Comparison of ENCODE assay signal across 1 cellular context in the genomic region with DNA sequence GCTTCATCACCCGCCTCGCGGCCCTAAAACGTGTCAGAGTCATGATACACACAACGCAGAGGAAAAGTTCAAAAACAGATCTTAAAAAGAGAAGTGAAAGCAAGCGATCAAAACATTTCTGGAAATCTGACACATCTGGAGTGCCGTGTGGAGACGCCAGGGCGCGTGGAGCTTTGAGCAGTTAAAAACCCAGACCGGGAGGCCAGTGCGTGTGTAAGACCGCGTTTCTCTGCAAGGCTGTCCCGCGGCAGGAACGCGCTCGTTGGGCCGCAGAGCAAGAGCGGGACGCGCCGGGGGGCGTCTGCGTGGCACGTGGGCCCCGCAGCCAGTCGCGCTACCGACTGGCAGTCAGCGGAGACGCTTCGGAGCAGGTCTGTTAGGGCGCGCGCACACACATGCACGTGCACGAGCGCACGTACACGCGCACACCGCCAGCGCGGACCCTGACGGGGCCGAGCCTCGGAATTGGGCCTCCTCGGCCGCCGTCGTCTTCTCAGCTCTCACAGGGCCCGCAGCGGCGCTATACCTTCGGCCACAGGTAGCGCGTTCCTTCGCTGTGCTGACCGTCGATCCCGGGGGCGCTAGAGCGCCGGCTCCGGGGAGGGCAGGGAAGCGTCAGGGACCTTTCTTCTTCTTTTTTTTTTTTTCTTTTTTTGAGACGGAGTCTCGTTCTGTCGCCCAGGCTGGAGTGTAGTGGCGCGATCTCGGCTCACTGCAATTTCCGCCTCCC.
TF ChIP-seq lines count a peak whose summit lies in the region.

No MANE protein-coding gene starts in this region.

TF ChIP-seq in WTC11, 78 proteins besides CTCF, POLR2A, EP300 and RAD21 (continued from another document and continues in another):
- TF ChIP-seq, protein P1, sequence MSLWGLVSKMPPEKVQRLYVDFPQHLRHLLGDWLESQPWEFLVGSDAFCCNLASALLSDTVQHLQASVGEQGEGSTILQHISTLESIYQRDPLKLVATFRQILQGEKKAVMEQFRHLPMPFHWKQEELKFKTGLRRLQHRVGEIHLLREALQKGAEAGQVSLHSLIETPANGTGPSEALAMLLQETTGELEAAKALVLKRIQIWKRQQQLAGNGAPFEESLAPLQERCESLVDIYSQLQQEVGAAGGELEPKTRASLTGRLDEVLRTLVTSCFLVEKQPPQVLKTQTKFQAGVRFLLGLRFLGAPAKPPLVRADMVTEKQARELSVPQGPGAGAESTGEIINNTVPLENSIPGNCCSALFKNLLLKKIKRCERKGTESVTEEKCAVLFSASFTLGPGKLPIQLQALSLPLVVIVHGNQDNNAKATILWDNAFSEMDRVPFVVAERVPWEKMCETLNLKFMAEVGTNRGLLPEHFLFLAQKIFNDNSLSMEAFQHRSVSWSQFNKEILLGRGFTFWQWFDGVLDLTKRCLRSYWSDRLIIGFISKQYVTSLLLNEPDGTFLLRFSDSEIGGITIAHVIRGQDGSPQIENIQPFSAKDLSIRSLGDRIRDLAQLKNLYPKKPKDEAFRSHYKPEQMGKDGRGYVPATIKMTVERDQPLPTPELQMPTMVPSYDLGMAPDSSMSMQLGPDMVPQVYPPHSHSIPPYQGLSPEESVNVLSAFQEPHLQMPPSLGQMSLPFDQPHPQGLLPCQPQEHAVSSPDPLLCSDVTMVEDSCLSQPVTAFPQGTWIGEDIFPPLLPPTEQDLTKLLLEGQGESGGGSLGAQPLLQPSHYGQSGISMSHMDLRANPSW (CRISPR knock-in tag; conservative IDR thresholded peaks at IDR 0.05; ENCODE audit: low read depth) = no peak
- TF ChIP-seq NR3C1 (CRISPR knock-in tag; conservative IDR thresholded peaks at IDR 0.05; ENCODE audit: low read depth) = no peak
- no peak for TF ChIP-seq SOX15 (CRISPR knock-in tag; IDR thresholded peaks at IDR 0.05)
- peak; percentile 84 for TF ChIP-seq SMAD4 (CRISPR knock-in tag; IDR thresholded peaks at IDR 0.05)
- peak; percentile 83; the same call in 1 of the 2 replicates for TF ChIP-seq FOXP1 (CRISPR knock-in tag; IDR thresholded peaks at IDR 0.05; ENCODE audit: borderline replicate concordance)
- 0 out of 2 replicates have a peak, but pooled peaks have one; percentile 61 for TF ChIP-seq CREM (CRISPR knock-in tag; IDR thresholded peaks at IDR 0.05)
- TF ChIP-seq TEAD1 (CRISPR knock-in tag; IDR thresholded peaks at IDR 0.05) = peak; percentile 91
- TF ChIP-seq SP1 (CRISPR knock-in tag; conservative IDR thresholded peaks at IDR 0.05) = peak; percentile 73
- TF ChIP-seq ELF4 (CRISPR knock-in tag; IDR thresholded peaks at IDR 0.05; ENCODE audit: low read depth) = no peak
- TF ChIP-seq, protein P2, sequence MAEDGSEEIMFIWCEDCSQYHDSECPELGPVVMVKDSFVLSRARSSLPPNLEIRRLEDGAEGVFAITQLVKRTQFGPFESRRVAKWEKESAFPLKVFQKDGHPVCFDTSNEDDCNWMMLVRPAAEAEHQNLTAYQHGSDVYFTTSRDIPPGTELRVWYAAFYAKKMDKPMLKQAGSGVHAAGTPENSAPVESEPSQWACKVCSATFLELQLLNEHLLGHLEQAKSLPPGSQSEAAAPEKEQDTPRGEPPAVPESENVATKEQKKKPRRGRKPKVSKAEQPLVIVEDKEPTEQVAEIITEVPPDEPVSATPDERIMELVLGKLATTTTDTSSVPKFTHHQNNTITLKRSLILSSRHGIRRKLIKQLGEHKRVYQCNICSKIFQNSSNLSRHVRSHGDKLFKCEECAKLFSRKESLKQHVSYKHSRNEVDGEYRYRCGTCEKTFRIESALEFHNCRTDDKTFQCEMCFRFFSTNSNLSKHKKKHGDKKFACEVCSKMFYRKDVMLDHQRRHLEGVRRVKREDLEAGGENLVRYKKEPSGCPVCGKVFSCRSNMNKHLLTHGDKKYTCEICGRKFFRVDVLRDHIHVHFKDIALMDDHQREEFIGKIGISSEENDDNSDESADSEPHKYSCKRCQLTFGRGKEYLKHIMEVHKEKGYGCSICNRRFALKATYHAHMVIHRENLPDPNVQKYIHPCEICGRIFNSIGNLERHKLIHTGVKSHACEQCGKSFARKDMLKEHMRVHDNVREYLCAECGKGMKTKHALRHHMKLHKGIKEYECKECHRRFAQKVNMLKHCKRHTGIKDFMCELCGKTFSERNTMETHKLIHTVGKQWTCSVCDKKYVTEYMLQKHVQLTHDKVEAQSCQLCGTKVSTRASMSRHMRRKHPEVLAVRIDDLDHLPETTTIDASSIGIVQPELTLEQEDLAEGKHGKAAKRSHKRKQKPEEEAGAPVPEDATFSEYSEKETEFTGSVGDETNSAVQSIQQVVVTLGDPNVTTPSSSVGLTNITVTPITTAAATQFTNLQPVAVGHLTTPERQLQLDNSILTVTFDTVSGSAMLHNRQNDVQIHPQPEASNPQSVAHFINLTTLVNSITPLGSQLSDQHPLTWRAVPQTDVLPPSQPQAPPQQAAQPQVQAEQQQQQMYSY (CRISPR knock-in tag; IDR thresholded peaks at IDR 0.05) = no peak
- TF ChIP-seq, protein P3, sequence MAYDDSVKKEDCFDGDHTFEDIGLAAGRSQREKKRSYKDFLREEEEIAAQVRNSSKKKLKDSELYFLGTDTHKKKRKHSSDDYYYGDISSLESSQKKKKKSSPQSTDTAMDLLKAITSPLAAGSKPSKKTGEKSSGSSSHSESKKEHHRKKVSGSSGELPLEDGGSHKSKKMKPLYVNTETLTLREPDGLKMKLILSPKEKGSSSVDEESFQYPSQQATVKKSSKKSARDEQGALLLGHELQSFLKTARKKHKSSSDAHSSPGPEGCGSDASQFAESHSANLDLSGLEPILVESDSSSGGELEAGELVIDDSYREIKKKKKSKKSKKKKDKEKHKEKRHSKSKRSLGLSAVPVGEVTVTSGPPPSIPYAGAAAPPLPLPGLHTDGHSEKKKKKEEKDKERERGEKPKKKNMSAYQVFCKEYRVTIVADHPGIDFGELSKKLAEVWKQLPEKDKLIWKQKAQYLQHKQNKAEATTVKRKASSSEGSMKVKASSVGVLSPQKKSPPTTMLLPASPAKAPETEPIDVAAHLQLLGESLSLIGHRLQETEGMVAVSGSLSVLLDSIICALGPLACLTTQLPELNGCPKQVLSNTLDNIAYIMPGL (CRISPR knock-in tag; IDR thresholded peaks at IDR 0.05) = peak; percentile 80
- TF ChIP-seq TEAD4 (CRISPR knock-in tag; IDR thresholded peaks at IDR 0.05) = 0 out of 2 replicates have a peak, but pooled peaks have one; percentile 11
- 0 out of 2 replicates have a peak, but pooled peaks have one; percentile 62 for TF ChIP-seq NFE2L1 (CRISPR knock-in tag; IDR thresholded peaks at IDR 0.05)
- TF ChIP-seq IRF2 (CRISPR knock-in tag; IDR thresholded peaks at IDR 0.05; ENCODE audit: borderline replicate concordance, low read depth) = no peak
- TF ChIP-seq, protein P4, sequence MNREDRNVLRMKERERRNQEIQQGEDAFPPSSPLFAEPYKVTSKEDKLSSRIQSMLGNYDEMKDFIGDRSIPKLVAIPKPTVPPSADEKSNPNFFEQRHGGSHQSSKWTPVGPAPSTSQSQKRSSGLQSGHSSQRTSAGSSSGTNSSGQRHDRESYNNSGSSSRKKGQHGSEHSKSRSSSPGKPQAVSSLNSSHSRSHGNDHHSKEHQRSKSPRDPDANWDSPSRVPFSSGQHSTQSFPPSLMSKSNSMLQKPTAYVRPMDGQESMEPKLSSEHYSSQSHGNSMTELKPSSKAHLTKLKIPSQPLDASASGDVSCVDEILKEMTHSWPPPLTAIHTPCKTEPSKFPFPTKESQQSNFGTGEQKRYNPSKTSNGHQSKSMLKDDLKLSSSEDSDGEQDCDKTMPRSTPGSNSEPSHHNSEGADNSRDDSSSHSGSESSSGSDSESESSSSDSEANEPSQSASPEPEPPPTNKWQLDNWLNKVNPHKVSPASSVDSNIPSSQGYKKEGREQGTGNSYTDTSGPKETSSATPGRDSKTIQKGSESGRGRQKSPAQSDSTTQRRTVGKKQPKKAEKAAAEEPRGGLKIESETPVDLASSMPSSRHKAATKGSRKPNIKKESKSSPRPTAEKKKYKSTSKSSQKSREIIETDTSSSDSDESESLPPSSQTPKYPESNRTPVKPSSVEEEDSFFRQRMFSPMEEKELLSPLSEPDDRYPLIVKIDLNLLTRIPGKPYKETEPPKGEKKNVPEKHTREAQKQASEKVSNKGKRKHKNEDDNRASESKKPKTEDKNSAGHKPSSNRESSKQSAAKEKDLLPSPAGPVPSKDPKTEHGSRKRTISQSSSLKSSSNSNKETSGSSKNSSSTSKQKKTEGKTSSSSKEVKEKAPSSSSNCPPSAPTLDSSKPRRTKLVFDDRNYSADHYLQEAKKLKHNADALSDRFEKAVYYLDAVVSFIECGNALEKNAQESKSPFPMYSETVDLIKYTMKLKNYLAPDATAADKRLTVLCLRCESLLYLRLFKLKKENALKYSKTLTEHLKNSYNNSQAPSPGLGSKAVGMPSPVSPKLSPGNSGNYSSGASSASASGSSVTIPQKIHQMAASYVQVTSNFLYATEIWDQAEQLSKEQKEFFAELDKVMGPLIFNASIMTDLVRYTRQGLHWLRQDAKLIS (CRISPR knock-in tag; IDR thresholded peaks at IDR 0.05; ENCODE audit: borderline replicate concordance) = no peak
- no peak for TF ChIP-seq GRHL2 (CRISPR knock-in tag; IDR thresholded peaks at IDR 0.05; ENCODE audit: insufficient replicate concordance, severe bottlenecking)
- TF ChIP-seq TP53 (CRISPR knock-in tag; IDR thresholded peaks at IDR 0.05) = no peak
- TF ChIP-seq ETV6 (CRISPR knock-in tag; IDR thresholded peaks at IDR 0.05) = peak; percentile 70; the same call in 1 of the 2 replicates
- TF ChIP-seq, protein P5, sequence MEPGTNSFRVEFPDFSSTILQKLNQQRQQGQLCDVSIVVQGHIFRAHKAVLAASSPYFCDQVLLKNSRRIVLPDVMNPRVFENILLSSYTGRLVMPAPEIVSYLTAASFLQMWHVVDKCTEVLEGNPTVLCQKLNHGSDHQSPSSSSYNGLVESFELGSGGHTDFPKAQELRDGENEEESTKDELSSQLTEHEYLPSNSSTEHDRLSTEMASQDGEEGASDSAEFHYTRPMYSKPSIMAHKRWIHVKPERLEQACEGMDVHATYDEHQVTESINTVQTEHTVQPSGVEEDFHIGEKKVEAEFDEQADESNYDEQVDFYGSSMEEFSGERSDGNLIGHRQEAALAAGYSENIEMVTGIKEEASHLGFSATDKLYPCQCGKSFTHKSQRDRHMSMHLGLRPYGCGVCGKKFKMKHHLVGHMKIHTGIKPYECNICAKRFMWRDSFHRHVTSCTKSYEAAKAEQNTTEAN (CRISPR knock-in tag; IDR thresholded peaks at IDR 0.05) = peak; percentile 95
- TF ChIP-seq, protein P6, sequence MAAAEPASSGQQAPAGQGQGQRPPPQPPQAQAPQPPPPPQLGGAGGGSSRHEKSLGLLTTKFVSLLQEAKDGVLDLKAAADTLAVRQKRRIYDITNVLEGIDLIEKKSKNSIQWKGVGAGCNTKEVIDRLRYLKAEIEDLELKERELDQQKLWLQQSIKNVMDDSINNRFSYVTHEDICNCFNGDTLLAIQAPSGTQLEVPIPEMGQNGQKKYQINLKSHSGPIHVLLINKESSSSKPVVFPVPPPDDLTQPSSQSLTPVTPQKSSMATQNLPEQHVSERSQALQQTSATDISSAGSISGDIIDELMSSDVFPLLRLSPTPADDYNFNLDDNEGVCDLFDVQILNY (CRISPR knock-in tag; IDR thresholded peaks at IDR 0.05) = peak; percentile 43; the same call in 1 of the 2 replicates
- TF ChIP-seq RORB (CRISPR knock-in tag; IDR thresholded peaks at IDR 0.05) = no peak
- TF ChIP-seq ZNF396 (CRISPR knock-in tag; IDR thresholded peaks at IDR 0.05; ENCODE audit: borderline replicate concordance) = no peak
- TF ChIP-seq NR2C2 (CRISPR knock-in tag; IDR thresholded peaks at IDR 0.05) = 0 out of 2 replicates have a peak, but pooled peaks have one; percentile 46
- TF ChIP-seq GTF2I (CRISPR knock-in tag; conservative IDR thresholded peaks at IDR 0.05) = no peak
- TF ChIP-seq, protein P7, sequence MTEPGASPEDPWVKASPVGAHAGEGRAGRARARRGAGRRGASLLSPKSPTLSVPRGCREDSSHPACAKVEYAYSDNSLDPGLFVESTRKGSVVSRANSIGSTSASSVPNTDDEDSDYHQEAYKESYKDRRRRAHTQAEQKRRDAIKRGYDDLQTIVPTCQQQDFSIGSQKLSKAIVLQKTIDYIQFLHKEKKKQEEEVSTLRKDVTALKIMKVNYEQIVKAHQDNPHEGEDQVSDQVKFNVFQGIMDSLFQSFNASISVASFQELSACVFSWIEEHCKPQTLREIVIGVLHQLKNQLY (CRISPR knock-in tag; IDR thresholded peaks at IDR 0.05) = no peak
- peak; percentile 65; the same call in 1 of the 2 replicates for TF ChIP-seq MYBL2 (CRISPR knock-in tag; IDR thresholded peaks at IDR 0.05)
- TF ChIP-seq, protein P8, sequence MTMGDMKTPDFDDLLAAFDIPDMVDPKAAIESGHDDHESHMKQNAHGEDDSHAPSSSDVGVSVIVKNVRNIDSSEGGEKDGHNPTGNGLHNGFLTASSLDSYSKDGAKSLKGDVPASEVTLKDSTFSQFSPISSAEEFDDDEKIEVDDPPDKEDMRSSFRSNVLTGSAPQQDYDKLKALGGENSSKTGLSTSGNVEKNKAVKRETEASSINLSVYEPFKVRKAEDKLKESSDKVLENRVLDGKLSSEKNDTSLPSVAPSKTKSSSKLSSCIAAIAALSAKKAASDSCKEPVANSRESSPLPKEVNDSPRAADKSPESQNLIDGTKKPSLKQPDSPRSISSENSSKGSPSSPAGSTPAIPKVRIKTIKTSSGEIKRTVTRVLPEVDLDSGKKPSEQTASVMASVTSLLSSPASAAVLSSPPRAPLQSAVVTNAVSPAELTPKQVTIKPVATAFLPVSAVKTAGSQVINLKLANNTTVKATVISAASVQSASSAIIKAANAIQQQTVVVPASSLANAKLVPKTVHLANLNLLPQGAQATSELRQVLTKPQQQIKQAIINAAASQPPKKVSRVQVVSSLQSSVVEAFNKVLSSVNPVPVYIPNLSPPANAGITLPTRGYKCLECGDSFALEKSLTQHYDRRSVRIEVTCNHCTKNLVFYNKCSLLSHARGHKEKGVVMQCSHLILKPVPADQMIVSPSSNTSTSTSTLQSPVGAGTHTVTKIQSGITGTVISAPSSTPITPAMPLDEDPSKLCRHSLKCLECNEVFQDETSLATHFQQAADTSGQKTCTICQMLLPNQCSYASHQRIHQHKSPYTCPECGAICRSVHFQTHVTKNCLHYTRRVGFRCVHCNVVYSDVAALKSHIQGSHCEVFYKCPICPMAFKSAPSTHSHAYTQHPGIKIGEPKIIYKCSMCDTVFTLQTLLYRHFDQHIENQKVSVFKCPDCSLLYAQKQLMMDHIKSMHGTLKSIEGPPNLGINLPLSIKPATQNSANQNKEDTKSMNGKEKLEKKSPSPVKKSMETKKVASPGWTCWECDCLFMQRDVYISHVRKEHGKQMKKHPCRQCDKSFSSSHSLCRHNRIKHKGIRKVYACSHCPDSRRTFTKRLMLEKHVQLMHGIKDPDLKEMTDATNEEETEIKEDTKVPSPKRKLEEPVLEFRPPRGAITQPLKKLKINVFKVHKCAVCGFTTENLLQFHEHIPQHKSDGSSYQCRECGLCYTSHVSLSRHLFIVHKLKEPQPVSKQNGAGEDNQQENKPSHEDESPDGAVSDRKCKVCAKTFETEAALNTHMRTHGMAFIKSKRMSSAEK (CRISPR knock-in tag; IDR thresholded peaks at IDR 0.05; ENCODE audit: borderline replicate concordance) = no peak
- TF ChIP-seq PRRX2 (CRISPR knock-in tag; IDR thresholded peaks at IDR 0.05) = peak; percentile 17; the same call in 1 of the 2 replicates
- no peak for TF ChIP-seq NFYB (CRISPR knock-in tag; conservative IDR thresholded peaks at IDR 0.05; ENCODE audit: low read depth)
- TF ChIP-seq, protein P9, sequence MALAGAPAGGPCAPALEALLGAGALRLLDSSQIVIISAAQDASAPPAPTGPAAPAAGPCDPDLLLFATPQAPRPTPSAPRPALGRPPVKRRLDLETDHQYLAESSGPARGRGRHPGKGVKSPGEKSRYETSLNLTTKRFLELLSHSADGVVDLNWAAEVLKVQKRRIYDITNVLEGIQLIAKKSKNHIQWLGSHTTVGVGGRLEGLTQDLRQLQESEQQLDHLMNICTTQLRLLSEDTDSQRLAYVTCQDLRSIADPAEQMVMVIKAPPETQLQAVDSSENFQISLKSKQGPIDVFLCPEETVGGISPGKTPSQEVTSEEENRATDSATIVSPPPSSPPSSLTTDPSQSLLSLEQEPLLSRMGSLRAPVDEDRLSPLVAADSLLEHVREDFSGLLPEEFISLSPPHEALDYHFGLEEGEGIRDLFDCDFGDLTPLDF (CRISPR knock-in tag; IDR thresholded peaks at IDR 0.05) = peak; percentile 31; the same call in 1 of the 2 replicates
- no peak for TF ChIP-seq SMAD3 (CRISPR knock-in tag; IDR thresholded peaks at IDR 0.05; ENCODE audit: borderline replicate concordance)
